ENCODE assay signal across 14 cellular contexts in genomic region chr1:174051956-174052355, GRCh38. TPM values are rescaled to one million over a fixed set of nuclear protein-coding genes. Genes with fewer than 3 reads are reported as not detected.
A peak's percentile ranks its signal among the peaks of the same experiment; 100 is the strongest.
DNase-seq lines count a peak whose midpoint lies in the region; ATAC-seq, FAIRE-seq and TF ChIP-seq lines count a peak whose summit lies in the region.
"Had no signal": no experiment of that assay in that cellular context is flagged by ENCODE, and none has a peak within 500 bp of the region (broad histone marks: within the 10 kb centered on the region; RNA-seq: fewer than 3 reads in every experiment).

No MANE protein-coding gene starts in this region.

- TF ChIP-seq EP300 in esophagus muscularis mucosa (IDR thresholded peaks at IDR 0.05): no peak

- no peaks in the 10 kb centered on the region for H3K27me3 ChIP-seq in esophagus muscularis mucosa
- H3K27me3 ChIP-seq: SJSA1, tibial artery had no signal

- H3K36me3 ChIP-seq in kidney (ENCODE audit: control insufficient read depth in 1 of 2, insufficient read depth in 2 of 2, low read length in 2 of 2) (no peaks in the 10 kb centered on the region), esophagus muscularis mucosa (no peaks in the 10 kb centered on the region)
- H3K36me3 ChIP-seq: SJSA1, tibial artery had no signal

- intact Hi-C loops in kidney (cut with DNase I): no loop called here
- intact Hi-C loops in esophagus muscularis mucosa (cut with DNase I): no loop called here

- TF ChIP-seq CTCF in kidney (IDR thresholded peaks at IDR 0.05; ENCODE audit: borderline replicate concordance, extremely low read depth, insufficient read depth): no peak
- no peak for TF ChIP-seq CTCF in esophagus muscularis mucosa (IDR thresholded peaks at IDR 0.05)

- ATAC-seq in HG03520 (IDR thresholded peaks at IDR 0.05; ENCODE audit: unreplicated experiment): no peak

- H3K9me3 ChIP-seq in kidney (ENCODE audit: control insufficient read depth in 1 of 2, low read length in 2 of 2) (no peaks in the 10 kb centered on the region), esophagus muscularis mucosa (no peaks in the 10 kb centered on the region)
- H3K9me3 ChIP-seq: SJSA1, tibial artery had no signal

- H3K27ac ChIP-seq in kidney (ENCODE audit: low read depth in 2 of 2, low read length in 2 of 2) (no peak overlapping the region), esophagus muscularis mucosa (replicated peaks in 1 of 4) (peak overlapping the region in 2 of 4 donors; percentile 10 to 46)
- H3K27ac ChIP-seq: epithelial cell of prostate, SJSA1, tibial artery had no signal

- H3K4me1 ChIP-seq in kidney (ENCODE audit: control insufficient read depth in 1 of 2, insufficient read depth in 1 of 2, low read depth in 1 of 2, low read length in 2 of 2): no peaks in the 10 kb centered on the region
- H3K4me1 ChIP-seq in esophagus muscularis mucosa: no peaks in the 10 kb centered on the region
- H3K4me1 ChIP-seq: SJSA1, tibial artery had no signal

- DNase-seq in Ammon's horn (ENCODE audit: low spot score) (peak; percentile 92), amygdala (lab: John Stamatoyannopoulos, UW) (peak in 49 of 56 donors; percentile 1 to 96 (median 47)), globus pallidus (ENCODE audit: low spot score) (peak; percentile 94), occipital lobe (lab: John Stamatoyannopoulos, UW) (peak; percentile 54), kidney (no peak), NAMALWA (ENCODE audit: low spot score) (no peak), esophagus muscularis mucosa (ENCODE audit: extremely low spot score) (no peak)
- DNase-seq: activated naive CD4-positive, alpha-beta T cell treated with anti-CD3 and anti-CD28 coated beads for 36 hours; NCI-H2171; NK-92 treated with Interleukin-12 subunit alpha and Interleukin-12 subunit beta, amount 100 ng/mL, for 24 hours; tibial artery had no signal

- TF ChIP-seq POLR2A in esophagus muscularis mucosa (IDR thresholded peaks at IDR 0.05; ENCODE audit: low read depth): no peak

- H3K4me3 ChIP-seq in kidney (ENCODE audit: low read length in 2 of 2) (no peak overlapping the region), esophagus muscularis mucosa (no peak overlapping the region)
- H3K4me3 ChIP-seq: SJSA1, tibial artery had no signal

- no peak for FAIRE-seq in kidney (lab: Jason Lieb, UNC)

- no peak overlapping the region for H3K9ac ChIP-seq in kidney (ENCODE audit: low read length in 2 of 2)

- 60% methylated on average over 6 of the region's 6 CpGs for WGBS in esophagus muscularis mucosa

RNA-seq across cellular contexts. Expression of gene RC3H1, which starts 29.8 kb away (rescaled TPM):
- 36.7 TPM for total RNA-seq in occipital lobe
- 40.5 TPM for total RNA-seq in kidney
- polyA plus RNA-seq in kidney (ENCODE audit: insufficient read depth, low read depth, low replicate concordance): 2.5 TPM
- 10 to 100 TPM; 35.7 to 43.8 (median 39.3) TPM for total RNA-seq in esophagus muscularis mucosa

Comparison
In these comparisons a context has a peak if more than half of its experiments do, and no peak if none do; other contexts are left out.
1. DNase-seq: peak in Ammon's horn (single experiment), amygdala (49 of 56), globus pallidus (single experiment) and occipital lobe (single experiment); none in kidney (single experiment), NAMALWA (single experiment) and esophagus muscularis mucosa (single experiment).